Comparison of ENCODE assay signal across 12 cellular contexts in the genomic region with DNA sequence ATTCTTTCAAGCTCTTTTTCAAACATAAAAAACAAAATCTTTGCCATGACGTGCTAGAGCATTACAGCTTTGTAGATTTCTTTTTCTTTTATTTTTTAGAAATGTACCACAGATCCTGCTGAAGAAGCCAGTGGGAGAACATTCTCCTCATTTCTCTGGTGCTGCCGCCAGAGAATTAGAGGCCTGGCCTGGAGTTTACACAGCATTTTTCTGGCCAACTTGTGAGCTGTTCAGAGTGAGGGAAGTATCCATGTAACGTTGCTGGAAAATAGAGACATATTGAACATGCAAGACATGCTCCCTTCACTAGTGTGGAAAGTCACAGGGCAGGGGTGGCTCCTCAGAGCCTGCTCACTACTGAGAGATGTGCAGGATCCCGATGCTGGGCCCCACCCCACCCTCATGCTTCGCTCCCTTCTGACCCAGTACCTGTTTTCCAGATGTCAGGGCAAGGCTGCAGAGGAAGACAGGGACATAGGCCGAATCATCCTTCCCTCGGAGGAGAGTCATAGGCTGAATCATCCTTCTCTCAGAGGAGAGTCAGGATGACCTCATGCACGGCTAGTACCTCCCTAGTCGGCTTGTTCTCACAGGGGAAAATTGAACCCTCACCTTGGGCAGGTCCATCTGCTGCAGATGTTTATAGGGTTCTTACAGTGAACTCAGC.
A peak's percentile ranks its signal among the peaks of the same experiment; 100 is the strongest.
DNase-seq lines count a peak whose midpoint lies in the region; ATAC-seq and TF ChIP-seq lines count a peak whose summit lies in the region.
"Had no signal": no experiment of that assay in that cellular context is flagged by ENCODE, and none has a peak within 500 bp of the region (broad histone marks: within the 10 kb centered on the region; RNA-seq: fewer than 3 reads in every experiment).

No MANE protein-coding gene starts in this region.

- peaks cover 2% of the 10 kb centered on the region for H3K36me3 Mint-ChIP-seq in mesothelial cell of epicardium
- H3K36me3 Mint-ChIP-seq in activated T-helper 1 cell treated with anti-CD3 and anti-CD28 coated beads, Interleukin-12 subunit alpha, Interleukin-12 subunit beta, Interleukin-2, Interleukin-4 antibody, amounts not matched to agents 30 ng/mL and 10 ng/mL and 1 ng/mL, durations not matched to agents 14 hours and 24 hours and 36 hours (ENCODE audit: low read depth), result no peaks in the 10 kb centered on the region
- H3K36me3 Mint-ChIP-seq: activated naive CD8-positive, alpha-beta T cell treated with anti-CD3 and anti-CD28 coated beads, Interleukin-2, amount 10 ng/mL, durations not matched to agents 7 days and 5 days; T-cell had no signal

- DNase-seq in EH (ENCODE audit: low read depth), result peak; percentile 78
- DNase-seq in PC-3, result peak; percentile 96
- peak; percentile 60 for DNase-seq in fibroblast of peridontal ligament (ENCODE audit: extremely low read depth)
- no peak for DNase-seq in smooth muscle cell (lab: John Stamatoyannopoulos, UW; ENCODE audit: unreplicated experiment)
- no peak for DNase-seq in mesothelial cell of epicardium (ENCODE audit: low spot score in 2 of 2, unreplicated experiment in 2 of 2)
- no peak for DNase-seq in medulla oblongata (ENCODE audit: extremely low spot score)
- DNase-seq in activated T-helper 1 cell treated with anti-CD3 and anti-CD28 coated beads, Interleukin-12 subunit alpha, Interleukin-12 subunit beta, Interleukin-2, Interleukin-4 antibody, amounts not matched to agents 30 ng/mL and 10 ng/mL and 1 ng/mL, durations not matched to agents 14 hours and 24 hours and 36 hours (ENCODE audit: low spot score), result no peak
- DNase-seq in OCI-LY7 (ENCODE audit: low spot score), result no peak
- DNase-seq: activated naive CD8-positive, alpha-beta T cell treated with anti-CD3 and anti-CD28 coated beads, Interleukin-2, amount 10 ng/mL, durations not matched to agents 7 days and 5 days; Karpas-422; occipital lobe; T-cell had no signal

- H3K9ac ChIP-seq in PC-3 (ENCODE audit: low read length) (peak overlapping the region; percentile 94), smooth muscle cell (ENCODE audit: low read depth) (no peak overlapping the region)

- H3K9me2 ChIP-seq in PC-3 (replicated peaks; ENCODE audit: low read length) (no peaks in the 10 kb centered on the region), OCI-LY7 (ENCODE audit: insufficient read depth, low read length) (no peaks in the 10 kb centered on the region)

- POLR2A ChIA-PET in PC-3 (lab: Charles Lee; ENCODE audit: unreplicated experiment) (no interaction called here), OCI-LY7 (lab: Charles Lee) (no interaction called here)

- H3K4me1 Mint-ChIP-seq in mesothelial cell of epicardium, result no peaks in the 10 kb centered on the region
- H3K4me1 Mint-ChIP-seq in activated T-helper 1 cell treated with anti-CD3 and anti-CD28 coated beads, Interleukin-12 subunit alpha, Interleukin-12 subunit beta, Interleukin-2, Interleukin-4 antibody, amounts not matched to agents 30 ng/mL and 10 ng/mL and 1 ng/mL, durations not matched to agents 14 hours and 24 hours and 36 hours (ENCODE audit: low read depth), result no peaks in the 10 kb centered on the region
- H3K4me1 Mint-ChIP-seq: activated naive CD8-positive, alpha-beta T cell treated with anti-CD3 and anti-CD28 coated beads, Interleukin-2, amount 10 ng/mL, durations not matched to agents 7 days and 5 days; T-cell had no signal

- H3K27me3 Mint-ChIP-seq in mesothelial cell of epicardium (ENCODE audit: low read depth), result no peaks in the 10 kb centered on the region
- no peaks in the 10 kb centered on the region for H3K27me3 Mint-ChIP-seq in activated T-helper 1 cell treated with anti-CD3 and anti-CD28 coated beads, Interleukin-12 subunit alpha, Interleukin-12 subunit beta, Interleukin-2, Interleukin-4 antibody, amounts not matched to agents 30 ng/mL and 10 ng/mL and 1 ng/mL, durations not matched to agents 14 hours and 24 hours and 36 hours (ENCODE audit: insufficient read depth)
- H3K27me3 Mint-ChIP-seq: activated naive CD8-positive, alpha-beta T cell treated with anti-CD3 and anti-CD28 coated beads, Interleukin-2, amount 10 ng/mL, durations not matched to agents 7 days and 5 days had no signal

- H3K9me3 Mint-ChIP-seq in mesothelial cell of epicardium, result peaks cover 28% of the 10 kb centered on the region
- H3K9me3 Mint-ChIP-seq in activated T-helper 1 cell treated with anti-CD3 and anti-CD28 coated beads, Interleukin-12 subunit alpha, Interleukin-12 subunit beta, Interleukin-2, Interleukin-4 antibody, amounts not matched to agents 30 ng/mL and 10 ng/mL and 1 ng/mL, durations not matched to agents 14 hours and 24 hours and 36 hours, result no peaks in the 10 kb centered on the region
- H3K9me3 Mint-ChIP-seq: activated naive CD8-positive, alpha-beta T cell treated with anti-CD3 and anti-CD28 coated beads, Interleukin-2, amount 10 ng/mL, durations not matched to agents 7 days and 5 days; T-cell had no signal

- H3K27ac ChIP-seq in PC-3 (ENCODE audit: low read length) (peak overlapping the region; percentile 99), smooth muscle cell (ENCODE audit: low read depth) (peak overlapping the region; percentile 70), OCI-LY7 (ENCODE audit: low read depth, low read length, poor library complexity, severe bottlenecking) (no peak overlapping the region)

- H3K4me1 ChIP-seq in PC-3 (ENCODE audit: insufficient read depth, low read length), result peaks cover 67% of the 10 kb centered on the region
- no peaks in the 10 kb centered on the region for H3K4me1 ChIP-seq in smooth muscle cell (ENCODE audit: low read depth)
- no peaks in the 10 kb centered on the region for H3K4me1 ChIP-seq in OCI-LY7 (ENCODE audit: insufficient read depth, low read length, poor library complexity, severe bottlenecking)

- H3K4me3 ChIP-seq in PC-3 (ENCODE audit: low read length), result no peak overlapping the region
- no peak overlapping the region for H3K4me3 ChIP-seq in smooth muscle cell
- H3K4me3 ChIP-seq in OCI-LY7 (ENCODE audit: low read depth, low read length, poor library complexity, severe bottlenecking), result no peak overlapping the region

- BruUV-seq in PC-3 (replicated peaks; lab: Mats Ljungman, UMichigan), result no TSS peak
- BruUV-seq in OCI-LY7 (replicated peaks; lab: Mats Ljungman, UMichigan), result no TSS peak

- TF ChIP-seq CTCF in PC-3 (conservative IDR thresholded peaks at IDR 0.05; ENCODE audit: low read depth, low read length), result no peak
- TF ChIP-seq CTCF in smooth muscle cell (IDR thresholded peaks at IDR 0.05; ENCODE audit: borderline replicate concordance, insufficient read depth, poor library complexity, severe bottlenecking), result no peak
- no peak for TF ChIP-seq CTCF in mesothelial cell of epicardium (IDR thresholded peaks at IDR 0.05; ENCODE audit: unreplicated experiment)
- TF ChIP-seq CTCF in OCI-LY7 (conservative IDR thresholded peaks at IDR 0.05; ENCODE audit: low read length), result no peak

- WGBS in smooth muscle cell (ENCODE audit: low lambda C conversion rate), result 50% methylated on average over 8 of the region's 9 CpGs

- H2AFZ ChIP-seq in PC-3 (ENCODE audit: low read length), result 0 out of 2 replicates have a peak overlapping the region, but pooled peaks have one; percentile 23
- H2AFZ ChIP-seq in smooth muscle cell (ENCODE audit: low read depth), result no peak overlapping the region
- no peak overlapping the region for H2AFZ ChIP-seq in OCI-LY7 (ENCODE audit: low read length)

- peaks cover 11% of the 10 kb centered on the region; the same call in 1 of the 2 replicates for H3K36me3 ChIP-seq in PC-3 (ENCODE audit: low read depth, low read length)
- no peaks in the 10 kb centered on the region for H3K36me3 ChIP-seq in smooth muscle cell (ENCODE audit: low read depth)
- H3K36me3 ChIP-seq in OCI-LY7 (ENCODE audit: insufficient read depth, low read length), result no peaks in the 10 kb centered on the region

- H3K27ac Mint-ChIP-seq in mesothelial cell of epicardium, result no peak overlapping the region
- H3K27ac Mint-ChIP-seq in activated T-helper 1 cell treated with anti-CD3 and anti-CD28 coated beads, Interleukin-12 subunit alpha, Interleukin-12 subunit beta, Interleukin-2, Interleukin-4 antibody, amounts not matched to agents 30 ng/mL and 10 ng/mL and 1 ng/mL, durations not matched to agents 14 hours and 24 hours and 36 hours, result no peak overlapping the region
- H3K27ac Mint-ChIP-seq: activated naive CD8-positive, alpha-beta T cell treated with anti-CD3 and anti-CD28 coated beads, Interleukin-2, amount 10 ng/mL, durations not matched to agents 7 days and 5 days; T-cell had no signal

- intact Hi-C loops in PC-3 (cut with micrococcal nuclease) (loop anchor here (1.0 to 5.0 kb wide), 2 partner anchors 74 to 339 kb away; no protein-coding TSS in a partner anchor), OCI-LY7 (cut with micrococcal nuclease; ENCODE audit: unreplicated experiment) (no loop called here)
- intact Hi-C loops in activated T-helper 1 cell treated with anti-CD3 and anti-CD28 coated beads, Interleukin-12 subunit alpha, Interleukin-12 subunit beta, Interleukin-2, Interleukin-4 antibody, amounts not matched to agents 30 ng/mL and 10 ng/mL and 1 ng/mL, durations not matched to agents 14 hours and 24 hours and 36 hours (cut with micrococcal nuclease), result no loop called here

- H3K4me2 ChIP-seq in PC-3 (ENCODE audit: low read length) (peak overlapping the region; percentile 62), smooth muscle cell (no peak overlapping the region), OCI-LY7 (ENCODE audit: low read length) (no peak overlapping the region)

- H3F3A ChIP-seq in PC-3 (ENCODE audit: low read length, unreplicated experiment) (no peaks in the 10 kb centered on the region), smooth muscle cell (ENCODE audit: low read depth) (no peaks in the 10 kb centered on the region)

- H3K27me3 ChIP-seq in PC-3 (ENCODE audit: low read length) (no peaks in the 10 kb centered on the region), smooth muscle cell (ENCODE audit: low read depth) (no peaks in the 10 kb centered on the region)

- CTCF ChIA-PET in PC-3 (lab: Charles Lee), result no interaction called here
- CTCF ChIA-PET in OCI-LY7 (lab: Charles Lee; ENCODE audit: unreplicated experiment), result no interaction called here

- no peak overlapping the region for H3K4me3 Mint-ChIP-seq in mesothelial cell of epicardium
- no peak overlapping the region for H3K4me3 Mint-ChIP-seq in activated T-helper 1 cell treated with anti-CD3 and anti-CD28 coated beads, Interleukin-12 subunit alpha, Interleukin-12 subunit beta, Interleukin-2, Interleukin-4 antibody, amounts not matched to agents 30 ng/mL and 10 ng/mL and 1 ng/mL, durations not matched to agents 14 hours and 24 hours and 36 hours
- H3K4me3 Mint-ChIP-seq: activated naive CD8-positive, alpha-beta T cell treated with anti-CD3 and anti-CD28 coated beads, Interleukin-2, amount 10 ng/mL, durations not matched to agents 7 days and 5 days; T-cell had no signal

- H3K79me2 ChIP-seq in PC-3 (ENCODE audit: low read length), result peaks cover 8% of the 10 kb centered on the region; the same call in 1 of the 2 replicates
- H3K79me2 ChIP-seq in smooth muscle cell (ENCODE audit: low read depth), result no peaks in the 10 kb centered on the region
- H3K79me2 ChIP-seq in OCI-LY7 (ENCODE audit: insufficient read depth, low read depth, low read length), result no peaks in the 10 kb centered on the region

- H4K20me1 ChIP-seq in PC-3 (ENCODE audit: low read length), result no peaks in the 10 kb centered on the region
- no peaks in the 10 kb centered on the region for H4K20me1 ChIP-seq in smooth muscle cell (ENCODE audit: low read depth)
- no peaks in the 10 kb centered on the region for H4K20me1 ChIP-seq in OCI-LY7 (ENCODE audit: insufficient read depth, low read length)

- H3K9me3 ChIP-seq in PC-3 (ENCODE audit: low read length) (0 out of 2 replicates have a peak, but pooled peaks cover 10% of the 10 kb centered on the region), smooth muscle cell (replicated peaks; ENCODE audit: low read depth) (no peaks in the 10 kb centered on the region), OCI-LY7 (ENCODE audit: low read length) (no peaks in the 10 kb centered on the region)

- peak; percentile 81 for ATAC-seq in PC-3
- ATAC-seq: T-cell had no signal

Comparison
In these comparisons a context has a peak if more than half of its experiments do, and no peak if none do; other contexts are left out.
1. DNase-seq: peak in EH (single experiment), PC-3 (single experiment) and fibroblast of peridontal ligament (single experiment); none in smooth muscle cell (single experiment), mesothelial cell of epicardium (0 of 2), medulla oblongata (single experiment), activated T-helper 1 cell treated with anti-CD3 and anti-CD28 coated beads, Interleukin-12 subunit alpha, Interleukin-12 subunit beta, Interleukin-2, Interleukin-4 antibody, amounts not matched to agents 30 ng/mL and 10 ng/mL and 1 ng/mL, durations not matched to agents 14 hours and 24 hours and 36 hours (single experiment) and OCI-LY7 (single experiment).